ENCODE assay signal across 30 cellular contexts in genomic region chr19:23055501-23055900, GRCh38. TPM values are rescaled to one million over a fixed set of nuclear protein-coding genes. Genes with fewer than 3 reads are reported as not detected.
"Had no signal": no experiment of that assay in that cellular context is flagged by ENCODE, and none has a peak within 500 bp of the region (broad histone marks: within the 10 kb centered on the region; RNA-seq: fewer than 3 reads in every experiment).

No MANE protein-coding gene starts in this region.

- DNase-seq: activated effector memory CD4-positive, alpha-beta T cell treated with anti-CD3 and anti-CD28 coated beads, Interleukin-2, amount 50 U/mL, for 16 hours; activated effector memory CD4-positive, alpha-beta T cell treated with Interleukin-2 at 50 U/mL for 16 hours; activated gamma-delta T cell; activated gamma-delta T cell treated with Interleukin-2 at 50 U/mL for 16 hours; activated naive CD4-positive, alpha-beta T cell; activated naive CD4-positive, alpha-beta T cell treated with anti-CD3 and anti-CD28 coated beads for 36 hours; activated naive CD4-positive, alpha-beta T cell treated with anti-CD3 and anti-CD28 coated beads, Interleukin-2, amount 10 ng/mL, durations not matched to agents 7 days and 5 days; activated naive CD4-positive, alpha-beta T cell treated with anti-CD3 and anti-CD28 coated beads, Interleukin-2, amount 50 U/mL, for 16 hours; activated naive CD4-positive, alpha-beta T cell treated with Interleukin-2 at 50 U/mL for 16 hours; activated naive CD8-positive, alpha-beta T cell treated with anti-CD3 and anti-CD28 coated beads for 36 hours; activated naive CD8-positive, alpha-beta T cell treated with anti-CD3 and anti-CD28 coated beads, Interleukin-2, amount 10 ng/mL, durations not matched to agents 7 days and 5 days; activated naive CD8-positive, alpha-beta T cell treated with anti-CD3 and anti-CD28 coated beads, Interleukin-2, amount 50 U/mL, for 24 hours; activated T-cell treated with anti-CD3 and anti-CD28 coated beads, Interleukin-2, amount 50 U/mL, for 1 hour; activated T-cell treated with anti-CD3 and anti-CD28 coated beads, Interleukin-2, amount 50 U/mL, for 24 hours; activated T-cell treated with anti-CD3 and anti-CD28 coated beads, Interleukin-2, amount 50 U/mL, for 4 hours; activated T-cell treated with anti-CD3 and anti-CD28 coated beads, Interleukin-2, amount 50 U/mL, for 48 hours; activated T-cell treated with anti-CD3 and anti-CD28 coated beads, Interleukin-2, amount 50 U/mL, for 72 hours; adrenal gland; amniotic stem cell; amygdala; anterior cingulate cortex; aorta; body of pancreas; brain microvascular endothelial cell; caudate nucleus; central memory CD4-positive, alpha-beta T cell; cerebellar nuclear complex had no signal

- H3K27me3 ChIP-seq: adrenal gland, ascending aorta, body of pancreas, brain microvascular endothelial cell, breast epithelium, cardiac muscle cell had no signal

- H3K27ac ChIP-seq: adrenal gland, ascending aorta, body of pancreas, brain microvascular endothelial cell, breast epithelium, cardiac muscle cell had no signal

- H3K4me1 ChIP-seq: adrenal gland, ascending aorta, body of pancreas, breast epithelium had no signal

- H3K9me3 ChIP-seq: adrenal gland, ascending aorta, body of pancreas, breast epithelium had no signal

- H3K4me3 ChIP-seq: adrenal gland, ascending aorta, body of pancreas, breast epithelium, cardiac muscle cell had no signal

- H3K36me3 ChIP-seq: adrenal gland, ascending aorta, brain microvascular endothelial cell, breast epithelium, cardiac muscle cell had no signal

RNA-seq across cellular contexts. Expression of gene ZNF728, which starts 52.5 kb away (rescaled TPM):
- polyA plus RNA-seq: cardiac muscle cell had no signal
